17 cellular contexts compared by ENCODE assay signal in the genomic region with DNA sequence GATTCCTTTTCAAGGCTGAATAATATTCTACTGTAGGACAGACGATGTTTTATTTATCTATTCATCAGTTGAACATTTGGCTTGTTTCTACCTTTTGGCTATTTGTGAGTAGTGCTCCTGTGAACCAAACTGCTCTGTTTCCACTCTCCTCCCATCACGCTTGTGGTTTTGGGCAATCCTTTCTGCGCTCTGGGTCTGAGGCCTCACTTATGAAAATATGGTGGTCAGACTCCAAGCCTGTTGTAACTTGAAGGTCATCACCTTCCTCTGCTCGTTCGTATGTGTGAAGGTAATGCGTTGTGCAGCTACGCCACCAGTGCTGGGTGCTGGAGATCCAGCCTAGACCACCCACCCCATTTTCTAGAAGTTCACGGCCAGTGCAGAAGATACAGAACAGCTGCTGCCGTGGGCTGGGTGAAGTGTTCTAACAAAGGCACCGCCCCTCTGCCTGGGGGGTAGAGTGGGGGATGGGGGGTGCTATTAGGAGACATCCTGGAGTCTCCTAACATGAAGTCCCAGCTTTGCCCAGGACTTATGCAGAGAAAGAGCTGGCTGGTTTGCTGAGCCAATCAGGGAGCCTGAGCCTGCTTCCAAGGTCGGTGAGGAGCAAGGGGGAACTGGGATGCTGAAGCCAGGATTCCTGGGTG. TPM values are rescaled to one million over a fixed set of nuclear protein-coding genes. Genes with fewer than 3 reads are reported as not detected.
DNase-seq lines count a peak whose midpoint lies in the region; ATAC-seq and TF ChIP-seq lines count a peak whose summit lies in the region.
"Had no signal": no experiment of that assay in that cellular context is flagged by ENCODE, and none has a peak within 500 bp of the region (broad histone marks: within the 10 kb centered on the region; RNA-seq: fewer than 3 reads in every experiment).

No MANE protein-coding gene starts in this region.

- TF ChIP-seq POLR2A in spleen (IDR thresholded peaks at IDR 0.05): no peak

- no peak for TF ChIP-seq CTCF in HEK293 (tag by site-specific recombination; IDR thresholded peaks at IDR 0.05)
- TF ChIP-seq CTCF in spleen (IDR thresholded peaks at IDR 0.05 in 8 of 11, conservative IDR thresholded peaks at IDR 0.05 in 3 of 11): no peak
- TF ChIP-seq CTCF in foreskin keratinocyte (conservative IDR thresholded peaks at IDR 0.05): no peak

- H3K27ac ChIP-seq in HEK293 (ENCODE audit: extremely low read depth, low read depth, low read length) (no peak overlapping the region), SJCRH30 (no peak overlapping the region), spleen (no peak overlapping the region), foreskin keratinocyte (no peak overlapping the region)

- H3K4me3 ChIP-seq in HEK293 (ENCODE audit: low read depth, low read length): no peak overlapping the region
- no peak overlapping the region for H3K4me3 ChIP-seq in SJCRH30
- H3K4me3 ChIP-seq in spleen: no peak overlapping the region
- H3K4me3 ChIP-seq: HAP-1 had no signal

- peaks cover 20% of the 10 kb centered on the region for H3K27me3 Mint-ChIP-seq in activated naive CD8-positive, alpha-beta T cell treated with anti-CD3 and anti-CD28 coated beads for 36 hours

- H3K27me3 ChIP-seq in SJCRH30: no peaks in the 10 kb centered on the region
- peaks cover 0 to 6% (median 0%) of the 10 kb centered on the region in 7 donors for H3K27me3 ChIP-seq in spleen (replicated peaks in 1 of 7)
- H3K27me3 ChIP-seq in foreskin keratinocyte: peaks cover 7% of the 10 kb centered on the region

- H3K9me3 ChIP-seq in HEK293 (ENCODE audit: control insufficient read depth, insufficient read depth, low read depth, low read length) (no peaks in the 10 kb centered on the region), SJCRH30 (replicated peaks) (no peaks in the 10 kb centered on the region), spleen (no peaks in the 10 kb centered on the region)
- H3K9me3 ChIP-seq: HAP-1 had no signal

- no peaks in the 10 kb centered on the region for H3K9me3 Mint-ChIP-seq in activated naive CD8-positive, alpha-beta T cell treated with anti-CD3 and anti-CD28 coated beads for 36 hours

- H3K36me3 Mint-ChIP-seq in activated naive CD8-positive, alpha-beta T cell treated with anti-CD3 and anti-CD28 coated beads for 36 hours: no peaks in the 10 kb centered on the region

- POLR2A ChIA-PET in HEK293 (lab: Yijun Ruan, JAX): no interaction called here

- DNase-seq in SJCRH30 (peak; percentile 25 to 50), spleen (peak; percentile 45), foreskin keratinocyte (no peak)
- no peak for DNase-seq in activated CD8-positive, alpha-beta memory T cell treated with anti-CD3 and anti-CD28 coated beads, Interleukin-2, amount 50 U/mL, for 48 hours
- no peak for DNase-seq in activated naive CD8-positive, alpha-beta T cell treated with anti-CD3 and anti-CD28 coated beads for 36 hours
- DNase-seq: ACHN, COR-L47, DMS153, KBM-7, NCI-H1436 treated with DMSO at 0.1 percent for 48 hours, NCI-H2029 treated with DMSO at 0.1 percent for 48 hours, NCI-H748 treated with DMSO at 0.1 percent for 48 hours had no signal

- ATAC-seq in GM18520 (IDR thresholded peaks at IDR 0.05; ENCODE audit: unreplicated experiment): peak; percentile 26
- no peak for ATAC-seq in foreskin keratinocyte

- intact Hi-C loops in spleen (cut with DNase I; ENCODE audit: low total_unique reads): no loop called here

- no peak overlapping the region for H3K4me3 Mint-ChIP-seq in activated naive CD8-positive, alpha-beta T cell treated with anti-CD3 and anti-CD28 coated beads for 36 hours

- CTCF ChIA-PET in HEK293 (lab: Yijun Ruan, JAX): interaction anchor here (0.7 kb wide), 1 partner anchor 302 kb away, joined by 3 read pairs; no protein-coding TSS in a partner anchor

- H3K4me1 ChIP-seq in HEK293 (ENCODE audit: control insufficient read depth, insufficient read depth, low read length) (no peaks in the 10 kb centered on the region), SJCRH30 (peaks cover 26% of the 10 kb centered on the region), spleen (no peaks in the 10 kb centered on the region), foreskin keratinocyte (no peaks in the 10 kb centered on the region)
- H3K4me1 ChIP-seq: HAP-1 had no signal

- peaks cover 13% of the 10 kb centered on the region for H3K4me1 Mint-ChIP-seq in activated naive CD8-positive, alpha-beta T cell treated with anti-CD3 and anti-CD28 coated beads for 36 hours

- no peaks in the 10 kb centered on the region for H3K36me3 ChIP-seq in HEK293 (ENCODE audit: control insufficient read depth in 2 of 2, insufficient read depth in 1 of 2, low read length in 2 of 2)
- H3K36me3 ChIP-seq in SJCRH30: no peaks in the 10 kb centered on the region
- H3K36me3 ChIP-seq in spleen: no peaks in the 10 kb centered on the region
- H3K36me3 ChIP-seq: HAP-1 had no signal

- H3K27ac Mint-ChIP-seq in activated naive CD8-positive, alpha-beta T cell treated with anti-CD3 and anti-CD28 coated beads for 36 hours: no peak overlapping the region

- WGBS in spleen, 5 donors: 57 to 83% (median 70%) methylated on average over 8 to 11 of the region's 11 CpGs

TF ChIP-seq in HEK293, 187 proteins besides CTCF, POLR2A, EP300 and RAD21:
- TF ChIP-seq ZNF146 (tag by site-specific recombination; IDR thresholded peaks at IDR 0.05) (0 out of 2 replicates have a peak, but pooled peaks have one; percentile 9), KLF7 (tag by site-specific recombination; IDR thresholded peaks at IDR 0.05; ENCODE audit: borderline replicate concordance) (no peak)
- TF ChIP-seq, protein P1, sequence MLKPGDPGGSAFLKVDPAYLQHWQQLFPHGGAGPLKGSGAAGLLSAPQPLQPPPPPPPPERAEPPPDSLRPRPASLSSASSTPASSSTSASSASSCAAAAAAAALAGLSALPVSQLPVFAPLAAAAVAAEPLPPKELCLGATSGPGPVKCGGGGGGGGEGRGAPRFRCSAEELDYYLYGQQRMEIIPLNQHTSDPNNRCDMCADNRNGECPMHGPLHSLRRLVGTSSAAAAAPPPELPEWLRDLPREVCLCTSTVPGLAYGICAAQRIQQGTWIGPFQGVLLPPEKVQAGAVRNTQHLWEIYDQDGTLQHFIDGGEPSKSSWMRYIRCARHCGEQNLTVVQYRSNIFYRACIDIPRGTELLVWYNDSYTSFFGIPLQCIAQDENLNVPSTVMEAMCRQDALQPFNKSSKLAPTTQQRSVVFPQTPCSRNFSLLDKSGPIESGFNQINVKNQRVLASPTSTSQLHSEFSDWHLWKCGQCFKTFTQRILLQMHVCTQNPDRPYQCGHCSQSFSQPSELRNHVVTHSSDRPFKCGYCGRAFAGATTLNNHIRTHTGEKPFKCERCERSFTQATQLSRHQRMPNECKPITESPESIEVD (tag by site-specific recombination; IDR thresholded peaks at IDR 0.05): no peak

RNA-seq across cellular contexts. Expression of a gene that starts 21.0 kb away (rescaled TPM):
- total RNA-seq in SJCRH30 (2014; rRNA removed; shearing (Covaris generic)): not detected in 2 replicates
- total RNA-seq in spleen (1 to 10 TPM in 1 of 7 donors, under 1 TPM in 5, not detected in 1; 0.10 to 2.0 (median 0.31) TPM), foreskin keratinocyte (not detected in 2 replicates)
- polyA plus RNA-seq in spleen (under 1 TPM; 0.08 to 0.54 (median 0.26) TPM), foreskin keratinocyte (not detected in 2 replicates)
- total RNA-seq in activated naive CD8-positive, alpha-beta T cell treated with anti-CD3 and anti-CD28 coated beads for 36 hours: not detected
- total RNA-seq: NCI-H460, SK-MEL-5 had no signal

RNA-seq across cellular contexts. Expression of a gene that starts 44.6 kb away (rescaled TPM):
- 0.08 and 0.28 TPM in 2 replicates for total RNA-seq in SJCRH30 (2014; rRNA removed; shearing (Covaris generic))
- total RNA-seq in spleen (1 to 10 TPM in 2 of 7 donors, under 1 TPM in 3, not detected in 2; 0.12 to 3.2 (median 0.28) TPM), foreskin keratinocyte (0.27 and 0.46 TPM in 2 replicates)
- polyA plus RNA-seq in spleen (1 to 10 TPM in 1 of 3 donors, under 1 TPM in 2; 0.54 to 1.2 (median 0.61) TPM), foreskin keratinocyte (0.42 and 0.47 TPM in 2 replicates)
- 1 to 10 TPM; 1.1 to 1.3 TPM for total RNA-seq in activated naive CD8-positive, alpha-beta T cell treated with anti-CD3 and anti-CD28 coated beads for 36 hours
- total RNA-seq: NCI-H460, SK-MEL-5 had no signal

Comparison
In these comparisons a context has a peak if more than half of its experiments do, and no peak if none do; other contexts are left out.
1. DNase-seq: peak in SJCRH30 (2 of 2) and spleen (single experiment); none in activated CD8-positive, alpha-beta memory T cell treated with anti-CD3 and anti-CD28 coated beads, Interleukin-2, amount 50 U/mL, for 48 hours (single experiment), foreskin keratinocyte (0 of 2) and activated naive CD8-positive, alpha-beta T cell treated with anti-CD3 and anti-CD28 coated beads for 36 hours (single experiment).